ENCODE assay signal across 8 cellular contexts in genomic region chr2:30144951-30145350, GRCh38. TPM values are rescaled to one million over a fixed set of nuclear protein-coding genes. Genes with fewer than 3 reads are reported as not detected.
DNase-seq lines count a peak whose midpoint lies in the region; ATAC-seq and TF ChIP-seq lines count a peak whose summit lies in the region.
"Not testable (repeated sequence)": the region's sequence is repeated elsewhere in the genome, so short reads cannot be mapped to it uniquely, and the experiment has no call there.

No MANE protein-coding gene starts in this region.

- not testable (repeated sequence) for H3K27me3 ChIP-seq in CD8-positive, alpha-beta memory T cell (ENCODE audit: insufficient read depth, low read length, poor library complexity, severe bottlenecking); effector memory CD4-positive, alpha-beta T cell (replicated peaks; ENCODE audit: control insufficient read depth, insufficient read depth, low read length, poor library complexity, severe bottlenecking)

- H3K4me1 Mint-ChIP-seq in CD8-positive, alpha-beta memory T cell = peaks cover 31 to 42% (median 33%) of the 10 kb centered on the region in 3 donors
- H3K4me1 Mint-ChIP-seq in WTC11 (peaks cover 26% of the 10 kb centered on the region), natural killer cell (peaks cover 28 to 33% of the 10 kb centered on the region in 2 donors), type B pancreatic cell (ENCODE audit: unreplicated experiment) (peaks cover 25% of the 10 kb centered on the region)
- H3K4me1 Mint-ChIP-seq in activated CD8-positive, alpha-beta memory T cell treated with anti-CD3 and anti-CD28 coated beads, Interleukin-2, amount 10 ng/mL, durations not matched to agents 7 days and 5 days = peaks cover 27% of the 10 kb centered on the region
- peaks cover 59% of the 10 kb centered on the region for H3K4me1 Mint-ChIP-seq in activated naive CD4-positive, alpha-beta T cell treated with anti-CD3 and anti-CD28 coated beads, Interleukin-2, amount 50 U/mL, for 24 hours

- not testable (repeated sequence) for H3K4me3 ChIP-seq in CD8-positive, alpha-beta memory T cell (ENCODE audit: low read length); effector memory CD4-positive, alpha-beta T cell (ENCODE audit: insufficient read depth, low read depth, low read length, poor library complexity, severe bottlenecking)

- POLR2A ChIA-PET in CD8-positive, alpha-beta memory T cell (lab: Charles Lee) = interaction anchor here (3.5 kb wide), 1 partner anchor 80 kb away, joined by 19 read pairs; no protein-coding TSS in a partner anchor
- POLR2A ChIA-PET in WTC11 (lab: Charles Lee) = not testable (repeated sequence)

- H3K27ac Mint-ChIP-seq in CD8-positive, alpha-beta memory T cell = peak overlapping the region; percentile 91 to 99 (median 96)
- not testable (repeated sequence) for H3K27ac Mint-ChIP-seq in WTC11
- H3K27ac Mint-ChIP-seq in activated CD8-positive, alpha-beta memory T cell treated with anti-CD3 and anti-CD28 coated beads, Interleukin-2, amount 10 ng/mL, durations not matched to agents 7 days and 5 days = peak overlapping the region; percentile 42
- H3K27ac Mint-ChIP-seq in activated naive CD4-positive, alpha-beta T cell treated with anti-CD3 and anti-CD28 coated beads, Interleukin-2, amount 50 U/mL, for 24 hours = peak overlapping the region; percentile 88
- H3K27ac Mint-ChIP-seq in natural killer cell (peak overlapping the region; percentile 98), type B pancreatic cell (peak overlapping the region; percentile 81)

- H3K9me3 Mint-ChIP-seq in CD8-positive, alpha-beta memory T cell; WTC11; activated CD8-positive, alpha-beta memory T cell treated with anti-CD3 and anti-CD28 coated beads, Interleukin-2, amount 10 ng/mL, durations not matched to agents 7 days and 5 days (ENCODE audit: low read depth); activated naive CD4-positive, alpha-beta T cell treated with anti-CD3 and anti-CD28 coated beads, Interleukin-2, amount 50 U/mL, for 24 hours; natural killer cell; type B pancreatic cell: not testable (repeated sequence)

- H3K4me3 Mint-ChIP-seq in CD8-positive, alpha-beta memory T cell = peak overlapping the region in 6 of 7 donors; percentile 34 to 74 (median 50)
- peak overlapping the region; percentile 24; the same call in 1 of the 2 replicates for H3K4me3 Mint-ChIP-seq in WTC11
- H3K4me3 Mint-ChIP-seq in activated CD8-positive, alpha-beta memory T cell treated with anti-CD3 and anti-CD28 coated beads, Interleukin-2, amount 10 ng/mL, durations not matched to agents 7 days and 5 days = not testable (repeated sequence)
- H3K4me3 Mint-ChIP-seq in activated naive CD4-positive, alpha-beta T cell treated with anti-CD3 and anti-CD28 coated beads, Interleukin-2, amount 50 U/mL, for 24 hours = peak overlapping the region; percentile 12
- H3K4me3 Mint-ChIP-seq in natural killer cell = peak overlapping the region; percentile 4
- H3K4me3 Mint-ChIP-seq in type B pancreatic cell = peak overlapping the region; percentile 7

- not testable (repeated sequence) for ATAC-seq in WTC11; activated CD8-positive, alpha-beta memory T cell treated with anti-CD3 and anti-CD28 coated beads, Interleukin-2, amount 10 ng/mL, durations not matched to agents 7 days and 5 days; natural killer cell

- not testable (repeated sequence) for H3K36me3 ChIP-seq in CD8-positive, alpha-beta memory T cell (ENCODE audit: insufficient read depth, low read length)
- H3K36me3 ChIP-seq in effector memory CD4-positive, alpha-beta T cell (ENCODE audit: control insufficient read depth, insufficient read depth, low read length) = peaks cover 11% of the 10 kb centered on the region

- CTCF ChIA-PET in CD8-positive, alpha-beta memory T cell (lab: Charles Lee) = interaction anchor here (1.4 to 6.5 kb wide), 4 partner anchors 7 to 88 kb away, joined by 4 to 67 read pairs (median 13); partner anchors contain the start of gene LBH
- CTCF ChIA-PET in WTC11 (lab: Charles Lee); activated CD8-positive, alpha-beta memory T cell treated with anti-CD3 and anti-CD28 coated beads, Interleukin-2, amount 10 ng/mL, durations not matched to agents 7 days and 5 days (lab: Charles Lee): not testable (repeated sequence)

- H3K27me3 Mint-ChIP-seq in CD8-positive, alpha-beta memory T cell; activated CD8-positive, alpha-beta memory T cell treated with anti-CD3 and anti-CD28 coated beads, Interleukin-2, amount 10 ng/mL, durations not matched to agents 7 days and 5 days; activated naive CD4-positive, alpha-beta T cell treated with anti-CD3 and anti-CD28 coated beads, Interleukin-2, amount 50 U/mL, for 24 hours; natural killer cell (ENCODE audit: low read depth in 2 of 2); type B pancreatic cell: not testable (repeated sequence)
- peaks cover 13% of the 10 kb centered on the region for H3K27me3 Mint-ChIP-seq in WTC11 (ENCODE audit: low read depth)

- intact Hi-C loops in natural killer cell (cut with micrococcal nuclease) = loop anchor here (10.0 kb wide), 1 partner anchor 1750 kb away; the partner anchor contains the start of gene FOSL2

- TF ChIP-seq CTCF in WTC11 (IDR thresholded peaks at IDR 0.05); natural killer cell (IDR thresholded peaks at IDR 0.05); type B pancreatic cell (conservative IDR thresholded peaks at IDR 0.05): not testable (repeated sequence)

- H3K27ac ChIP-seq in CD8-positive, alpha-beta memory T cell (ENCODE audit: low read depth, low read length) = not testable (repeated sequence)
- peak overlapping the region; percentile 99 for H3K27ac ChIP-seq in effector memory CD4-positive, alpha-beta T cell (ENCODE audit: insufficient read depth, low read length, poor library complexity, severe bottlenecking)

- peak in 2 of 5 donors; percentile 22 to 73 for DNase-seq in CD8-positive, alpha-beta memory T cell
- peak; percentile 50 for DNase-seq in OCI-M1 (lab: John Stamatoyannopoulos, UW)
- DNase-seq in WTC11 (ENCODE audit: low spot score); activated CD8-positive, alpha-beta memory T cell treated with anti-CD3 and anti-CD28 coated beads, Interleukin-2, amount 10 ng/mL, durations not matched to agents 7 days and 5 days; effector memory CD4-positive, alpha-beta T cell; natural killer cell; type B pancreatic cell (ENCODE audit: extremely low spot score, unreplicated experiment): not testable (repeated sequence)

- H3K4me1 ChIP-seq in CD8-positive, alpha-beta memory T cell (ENCODE audit: insufficient read depth, low read length) = peaks cover 37% of the 10 kb centered on the region
- peaks cover 22% of the 10 kb centered on the region for H3K4me1 ChIP-seq in effector memory CD4-positive, alpha-beta T cell (ENCODE audit: control insufficient read depth, insufficient read depth, low read length, poor library complexity, severe bottlenecking)

- not testable (repeated sequence) for H3K9me3 ChIP-seq in CD8-positive, alpha-beta memory T cell (ENCODE audit: low read length); effector memory CD4-positive, alpha-beta T cell (ENCODE audit: control insufficient read depth, low read length)

- peaks cover 0 to 23% (median 3%) of the 10 kb centered on the region in 3 donors for H3K36me3 Mint-ChIP-seq in CD8-positive, alpha-beta memory T cell
- H3K36me3 Mint-ChIP-seq in WTC11; activated CD8-positive, alpha-beta memory T cell treated with anti-CD3 and anti-CD28 coated beads, Interleukin-2, amount 10 ng/mL, durations not matched to agents 7 days and 5 days; activated naive CD4-positive, alpha-beta T cell treated with anti-CD3 and anti-CD28 coated beads, Interleukin-2, amount 50 U/mL, for 24 hours; type B pancreatic cell: not testable (repeated sequence)
- peaks cover 11% of the 10 kb centered on the region for H3K36me3 Mint-ChIP-seq in natural killer cell

RNA-seq across cellular contexts. Expression of gene YPEL5, which starts 1.9 kb away (rescaled TPM):
- 10 to 100 TPM; 35.7 to 38.3 TPM for total RNA-seq in CD8-positive, alpha-beta memory T cell
- 119 TPM for polyA plus RNA-seq in CD8-positive, alpha-beta memory T cell
- 25.3 to 27.3 TPM (median 26.5 TPM) in 3 replicates for total RNA-seq in WTC11 (2021)
- total RNA-seq in activated CD8-positive, alpha-beta memory T cell treated with anti-CD3 and anti-CD28 coated beads, Interleukin-2, amount 10 ng/mL, durations not matched to agents 7 days and 5 days = 10 to 100 TPM; 24.2 to 26.5 TPM
- 1,000 to 10,000 TPM in 1 of 3 donors, 100 to 1,000 TPM in 2; 569 to 1,094 (median 800) TPM for total RNA-seq in natural killer cell
- total RNA-seq in type B pancreatic cell (ENCODE audit: low replicate concordance) = 55.0 and 69.8 TPM in 2 replicates
